ENCODE assay signal across 19 cellular contexts in the genomic region with DNA sequence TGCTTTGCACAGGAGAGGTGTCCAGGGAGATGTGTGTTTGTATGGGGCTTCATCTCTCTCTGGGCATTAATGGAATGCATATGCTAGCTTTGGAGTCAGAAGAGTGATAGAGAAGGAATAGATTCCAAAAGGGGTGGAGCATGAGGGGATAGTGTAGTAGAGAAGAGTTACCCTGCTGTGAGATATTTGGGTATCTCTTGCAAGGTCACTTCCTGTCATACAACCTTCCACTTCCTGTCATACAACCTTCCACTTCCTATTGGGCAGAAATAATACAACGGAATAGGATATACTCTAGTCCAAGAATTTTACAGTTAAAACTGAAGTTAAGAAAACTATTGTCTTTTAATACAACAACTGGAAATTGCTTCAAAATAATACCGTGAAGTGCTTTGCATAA.
"Had no signal": no experiment of that assay in that cellular context is flagged by ENCODE, and none has a peak within 500 bp of the region (broad histone marks: within the 10 kb centered on the region; RNA-seq: fewer than 3 reads in every experiment).

No MANE protein-coding gene starts in this region.

- H3K9me3 Mint-ChIP-seq: endodermal cell, nephron had no signal

- H3K36me3 Mint-ChIP-seq: naive B cell had no signal

- H3K27ac ChIP-seq: coronary artery, neutrophil, skin epidermis had no signal

- DNase-seq: effector CD4-positive, alpha-beta T cell; endodermal cell; heart right ventricle; hypothalamus; kidney glomerular epithelial cell; mesendoderm; naive B cell; posterior cingulate gyrus; sigmoid colon; stimulated activated CD4-positive, alpha-beta T cell treated with anti-CD3 and anti-CD28 coated beads, Interleukin-2, amount 100 ng/mL, for 24 hours; stimulated activated CD4-positive, alpha-beta T cell treated with anti-CD3 and anti-CD28 coated beads, Interleukin-4, amount 100 ng/mL, for 4 hours; stimulated activated naive CD4-positive, alpha-beta T cell treated with Interleukin-2 at 50 U/mL for 16 hours; trophoblast cell had no signal

- H3K36me3 ChIP-seq: heart right ventricle, neutrophil, sigmoid colon had no signal

- H3K27ac Mint-ChIP-seq: endodermal cell, naive B cell, nephron had no signal

- H3K9me3 ChIP-seq: heart right ventricle, neutrophil, sigmoid colon had no signal

- H3K4me3 Mint-ChIP-seq: endodermal cell, naive B cell, nephron had no signal

- H3K4me3 ChIP-seq: coronary artery, heart right ventricle, sigmoid colon, skin epidermis had no signal

- FAIRE-seq: frontal cortex, islet of Langerhans had no signal

- H3K27me3 ChIP-seq: heart right ventricle, neutrophil, sigmoid colon had no signal
